In genomic region chr5:132525299-132525724, GRCh38 we compare ENCODE assay signal across 1 cellular context.
A peak's percentile ranks its signal among the peaks of the same experiment; 100 is the strongest.
TF ChIP-seq lines count a peak whose summit lies in the region.

No MANE protein-coding gene starts in this region.

TF ChIP-seq in GM12878, 131 proteins besides CTCF, POLR2A, EP300 and RAD21 (continued from another document):
- TF ChIP-seq BACH1 (IDR thresholded peaks at IDR 0.05; ENCODE audit: borderline replicate concordance): peak; percentile 95
- TF ChIP-seq ZNF24 (IDR thresholded peaks at IDR 0.05): peak; percentile 63
- TF ChIP-seq RAD51 (IDR thresholded peaks at IDR 0.05): peak; percentile 45
- peak; percentile 85 for TF ChIP-seq MEF2B (IDR thresholded peaks at IDR 0.05; ENCODE audit: partially characterized antibody, poor library complexity, severe bottlenecking)
- 0 out of 2 replicates have a peak, but pooled peaks have one; percentile 13 for TF ChIP-seq STAT1 (conservative IDR thresholded peaks at IDR 0.05)
- peak; percentile 80 for TF ChIP-seq JUNB (IDR thresholded peaks at IDR 0.05)
- TF ChIP-seq SP1 (IDR thresholded peaks at IDR 0.05; ENCODE audit: low read depth, low read length): peak; percentile 64
- TF ChIP-seq SIX5 (IDR thresholded peaks at IDR 0.05; ENCODE audit: low read depth, low read length, severe bottlenecking): no peak
- no peak for TF ChIP-seq TAF1 (IDR thresholded peaks at IDR 0.05; ENCODE audit: borderline replicate concordance, low read depth, low read length)
- no peak for TF ChIP-seq E2F4 (IDR thresholded peaks at IDR 0.05; ENCODE audit: low read depth, low read length)
- peak in 1 of 2 experiments; percentile 88; a peak in 2 of 4 replicates for TF ChIP-seq ETV6 (conservative IDR thresholded peaks at IDR 0.05 in 1 of 2, IDR thresholded peaks at IDR 0.05 in 1 of 2; ENCODE audit: borderline replicate concordance in 1 of 2, low read depth in 1 of 2)
- TF ChIP-seq BCL11A (IDR thresholded peaks at IDR 0.05; ENCODE audit: low read depth, low read length): peak; percentile 96
- peak; percentile 94 for TF ChIP-seq CBFB (IDR thresholded peaks at IDR 0.05; ENCODE audit: low read depth)
- TF ChIP-seq NBN (IDR thresholded peaks at IDR 0.05): peak; percentile 92
- peak; percentile 96 for TF ChIP-seq RCOR1 (conservative IDR thresholded peaks at IDR 0.05; ENCODE audit: low read depth, low read length)
TF ChIP-seq in GM12878: peak in this region for 60.
